Comparison of ENCODE assay signal across 13 cellular contexts in the genomic region with DNA sequence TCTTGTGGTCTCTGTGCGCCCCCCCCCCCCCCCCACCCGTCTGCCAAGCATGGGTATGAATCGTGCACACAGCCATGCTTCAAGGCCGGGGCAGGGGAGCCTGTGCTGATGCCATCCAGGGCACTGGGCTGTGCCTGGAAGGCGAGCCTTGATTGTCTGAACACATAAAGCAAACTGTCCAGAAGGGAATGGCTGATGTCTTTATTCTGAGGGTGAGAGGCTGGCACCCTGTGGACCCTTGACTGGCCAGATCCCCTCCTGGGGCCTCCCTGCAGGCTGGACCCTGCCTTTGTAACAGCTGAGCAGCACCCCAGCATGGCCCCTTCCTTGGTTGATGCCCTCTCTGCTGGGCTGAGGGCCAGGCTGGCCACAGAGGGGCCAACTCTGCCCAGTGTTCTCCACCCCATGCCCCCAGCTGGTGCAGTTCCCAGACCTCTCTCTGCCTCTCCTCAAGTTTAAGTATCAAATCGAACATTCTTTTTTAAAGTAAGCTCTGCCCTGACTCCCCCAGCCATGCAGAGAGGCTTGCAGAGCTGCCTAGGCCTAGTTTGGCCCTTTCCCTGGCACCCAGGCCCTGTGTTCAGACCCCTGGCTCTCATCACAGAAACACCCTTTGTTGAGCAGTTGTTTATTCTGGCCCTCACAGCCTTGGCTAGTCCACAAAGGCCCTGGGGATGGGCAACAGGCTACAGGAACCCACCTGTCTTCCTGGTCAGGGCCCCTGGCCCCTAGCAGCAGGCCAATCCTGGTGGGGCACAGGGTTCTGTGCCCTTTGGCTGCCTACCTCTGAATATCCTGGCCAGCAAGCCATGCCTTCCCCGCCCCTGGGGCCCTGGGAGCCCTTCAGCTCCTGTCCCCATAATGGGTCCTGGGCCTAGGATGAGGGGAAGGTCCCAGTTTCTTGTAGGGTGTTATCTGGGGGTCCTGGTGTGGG. TPM values are rescaled to one million over a fixed set of nuclear protein-coding genes. Genes with fewer than 3 reads are reported as not detected.
DNase-seq lines count a peak whose midpoint lies in the region; ATAC-seq and TF ChIP-seq lines count a peak whose summit lies in the region.
"Had no signal": no experiment of that assay in that cellular context is flagged by ENCODE, and none has a peak within 500 bp of the region (broad histone marks: within the 10 kb centered on the region; RNA-seq: fewer than 3 reads in every experiment).

No MANE protein-coding gene starts in this region.

- H3K9me2 ChIP-seq in SU-DHL-6 (replicated peaks; ENCODE audit: insufficient read depth, low read length): no peaks in the 10 kb centered on the region

- H3K79me2 ChIP-seq in SU-DHL-6 (ENCODE audit: insufficient read depth, low read length): peaks cover 12% of the 10 kb centered on the region; the same call in 1 of the 2 replicates
- H3K79me2 ChIP-seq: parathyroid adenoma had no signal

- H3K4me3 ChIP-seq in SU-DHL-6 (ENCODE audit: insufficient read depth, low read length, poor library complexity, severe bottlenecking) (no peak overlapping the region), gastrocnemius medialis (no peak overlapping the region)
- H3K4me3 ChIP-seq: ascending aorta, esophagus muscularis mucosa, transverse colon had no signal

- TF ChIP-seq CTCF in SU-DHL-6 (IDR thresholded peaks at IDR 0.05; ENCODE audit: insufficient read depth, low read length, poor library complexity, severe bottlenecking): no peak
- TF ChIP-seq CTCF in gastrocnemius medialis (IDR thresholded peaks at IDR 0.05 in 4 of 5, conservative IDR thresholded peaks at IDR 0.05 in 1 of 5): no peak

- H2AFZ ChIP-seq in SU-DHL-6 (ENCODE audit: low read depth, low read length, severe bottlenecking): no peak overlapping the region
- H2AFZ ChIP-seq: parathyroid adenoma had no signal

- no peak for ATAC-seq in effector memory CD8-positive, alpha-beta T cell (replicated peaks)
- no peak for ATAC-seq in gastrocnemius medialis

- H3K36me3 ChIP-seq in SU-DHL-6 (ENCODE audit: low read length): no peaks in the 10 kb centered on the region
- peaks cover 0 to 58% of the 10 kb centered on the region in 2 donors for H3K36me3 ChIP-seq in gastrocnemius medialis

- DNase-seq in activated CD4-positive, alpha-beta T cell treated with anti-CD3 and anti-CD28 coated beads, Interleukin-2, amount 10 ng/mL, durations not matched to agents 7 days and 5 days: no peak
- no peak for DNase-seq in activated CD4-positive, alpha-beta T cell treated with anti-CD3 and anti-CD28 coated beads, Interleukin-2, amount 50 U/mL, for 1 hour
- DNase-seq in effector memory CD8-positive, alpha-beta T cell: no peak
- DNase-seq in gastrocnemius medialis (no peak), 8988T (no peak), HuH-7 (ENCODE audit: low spot score) (no peak), KBM-7 (no peak)
- DNase-seq: stimulated activated CD4-positive, alpha-beta T cell treated with anti-CD3 and anti-CD28 coated beads, Interleukin-4, amount 100 ng/mL, for 4 hours; transverse colon had no signal

- H3K27ac ChIP-seq in SU-DHL-6 (ENCODE audit: low read depth, low read length) (peak overlapping the region; percentile 32; the same call in 1 of the 2 replicates), gastrocnemius medialis (peak overlapping the region; percentile 34 to 69 (median 50))
- H3K27ac ChIP-seq: ascending aorta, esophagus muscularis mucosa, parathyroid adenoma, transverse colon had no signal

- in situ Hi-C loops in gastrocnemius medialis (cut with MboI; ENCODE audit: low sequenced_read_pairs in 4 of 4) (no loop called here), KBM-7 (cut with MboI; ENCODE audit: low pct_unique_long_range_greater_than_20kb, low sequenced_read_pairs) (no loop called here)

- no peak overlapping the region for H3K4me3 Mint-ChIP-seq in activated CD4-positive, alpha-beta T cell treated with anti-CD3 and anti-CD28 coated beads, Interleukin-2, amount 10 ng/mL, durations not matched to agents 7 days and 5 days
- peak overlapping the region in 1 of 2 donors; percentile 47 for H3K4me3 Mint-ChIP-seq in effector memory CD8-positive, alpha-beta T cell

- H3K27ac Mint-ChIP-seq in activated CD4-positive, alpha-beta T cell treated with anti-CD3 and anti-CD28 coated beads, Interleukin-2, amount 10 ng/mL, durations not matched to agents 7 days and 5 days: peak overlapping the region; percentile 77
- H3K27ac Mint-ChIP-seq in effector memory CD8-positive, alpha-beta T cell: peak overlapping the region; percentile 38 to 82

- peaks cover 17 to 36% of the 10 kb centered on the region in 2 donors for H3K4me1 ChIP-seq in gastrocnemius medialis
- H3K4me1 ChIP-seq: parathyroid adenoma had no signal

- no peaks in the 10 kb centered on the region for H4K20me1 ChIP-seq in SU-DHL-6 (ENCODE audit: low read depth, low read length)

- no peak overlapping the region for H3K9ac ChIP-seq in SU-DHL-6 (ENCODE audit: low read length)
- H3K9ac ChIP-seq: parathyroid adenoma had no signal

- TF ChIP-seq POLR2A in gastrocnemius medialis (IDR thresholded peaks at IDR 0.05): no peak

- no peaks in the 10 kb centered on the region for H3K27me3 Mint-ChIP-seq in activated CD4-positive, alpha-beta T cell treated with anti-CD3 and anti-CD28 coated beads, Interleukin-2, amount 10 ng/mL, durations not matched to agents 7 days and 5 days
- no peaks in the 10 kb centered on the region for H3K27me3 Mint-ChIP-seq in effector memory CD8-positive, alpha-beta T cell

- CTCF ChIA-PET in activated CD4-positive, alpha-beta T cell treated with anti-CD3 and anti-CD28 coated beads, Interleukin-2, amount 10 ng/mL, durations not matched to agents 7 days and 5 days (lab: Charles Lee): interaction anchor here (0.7 to 1.7 kb wide), 5 partner anchors 9 to 99 kb away, joined by 3 to 4 read pairs (median 3); no protein-coding TSS in a partner anchor

- H3K4me1 Mint-ChIP-seq in activated CD4-positive, alpha-beta T cell treated with anti-CD3 and anti-CD28 coated beads, Interleukin-2, amount 10 ng/mL, durations not matched to agents 7 days and 5 days: peaks cover 29% of the 10 kb centered on the region
- peaks cover 19 to 32% of the 10 kb centered on the region in 2 donors for H3K4me1 Mint-ChIP-seq in effector memory CD8-positive, alpha-beta T cell (ENCODE audit: low read depth in 2 of 2)

- H3F3A ChIP-seq in SU-DHL-6 (ENCODE audit: insufficient read depth): peaks cover 15% of the 10 kb centered on the region

- POLR2A ChIA-PET in activated CD4-positive, alpha-beta T cell treated with anti-CD3 and anti-CD28 coated beads, Interleukin-2, amount 10 ng/mL, durations not matched to agents 7 days and 5 days (lab: Charles Lee): interaction anchor here (0.7 kb wide), 1 partner anchor 11 kb away, joined by 3 read pairs; no protein-coding TSS in a partner anchor

- no peaks in the 10 kb centered on the region for H3K9me3 Mint-ChIP-seq in activated CD4-positive, alpha-beta T cell treated with anti-CD3 and anti-CD28 coated beads, Interleukin-2, amount 10 ng/mL, durations not matched to agents 7 days and 5 days
- H3K9me3 Mint-ChIP-seq in effector memory CD8-positive, alpha-beta T cell: no peaks in the 10 kb centered on the region

- no peak overlapping the region for H3K4me2 ChIP-seq in SU-DHL-6 (ENCODE audit: low read depth, low read length, poor library complexity, severe bottlenecking)

- peaks cover 31% of the 10 kb centered on the region for H3K36me3 Mint-ChIP-seq in activated CD4-positive, alpha-beta T cell treated with anti-CD3 and anti-CD28 coated beads, Interleukin-2, amount 10 ng/mL, durations not matched to agents 7 days and 5 days (ENCODE audit: low read depth)
- H3K36me3 Mint-ChIP-seq in effector memory CD8-positive, alpha-beta T cell (ENCODE audit: insufficient read depth): peaks cover 74% of the 10 kb centered on the region

- intact Hi-C loops in gastrocnemius medialis (cut with DNase I; ENCODE audit: low total_unique reads): no loop called here

- H3K9me3 ChIP-seq in SU-DHL-6 (ENCODE audit: insufficient read depth, low read length) (no peaks in the 10 kb centered on the region), gastrocnemius medialis (no peaks in the 10 kb centered on the region)
- H3K9me3 ChIP-seq: ascending aorta, esophagus muscularis mucosa, transverse colon had no signal

- H3K27me3 ChIP-seq in SU-DHL-6 (ENCODE audit: low read length): no peaks in the 10 kb centered on the region
- H3K27me3 ChIP-seq in gastrocnemius medialis: no peaks in the 10 kb centered on the region
- H3K27me3 ChIP-seq: ascending aorta, esophagus muscularis mucosa, transverse colon had no signal

RNA-seq across cellular contexts. Expression of a gene that starts 3.9 kb away (rescaled TPM):
- total RNA-seq in activated CD4-positive, alpha-beta T cell treated with anti-CD3 and anti-CD28 coated beads, Interleukin-2, amount 10 ng/mL, durations not matched to agents 7 days and 5 days: 100 to 1,000 TPM; 229 to 234 TPM
- 100 to 1,000 TPM in 2 of 4 donors, 10 to 100 TPM in 2; 79.4 to 147 (median 120) TPM for total RNA-seq in gastrocnemius medialis

RNA-seq across cellular contexts. Expression of a gene that starts 5.1 kb away (rescaled TPM):
- total RNA-seq in activated CD4-positive, alpha-beta T cell treated with anti-CD3 and anti-CD28 coated beads, Interleukin-2, amount 10 ng/mL, durations not matched to agents 7 days and 5 days: 10 to 100 TPM; 85.5 to 91.4 TPM
- 10 to 100 TPM; 16.9 to 38.0 (median 28.2) TPM for total RNA-seq in gastrocnemius medialis

RNA-seq across cellular contexts. Expression of a gene that starts 19.6 kb away (rescaled TPM):
- 10 to 100 TPM; 57.9 to 58.9 TPM for total RNA-seq in activated CD4-positive, alpha-beta T cell treated with anti-CD3 and anti-CD28 coated beads, Interleukin-2, amount 10 ng/mL, durations not matched to agents 7 days and 5 days
- 10 to 100 TPM in 3 of 4 donors, 1 to 10 TPM in 1; 7.3 to 15.8 (median 12.8) TPM for total RNA-seq in gastrocnemius medialis

RNA-seq across cellular contexts. Expression of a gene that starts 31.9 kb away (rescaled TPM):
- 10 to 100 TPM; 51.2 to 54.5 TPM for total RNA-seq in activated CD4-positive, alpha-beta T cell treated with anti-CD3 and anti-CD28 coated beads, Interleukin-2, amount 10 ng/mL, durations not matched to agents 7 days and 5 days
- total RNA-seq in gastrocnemius medialis: 10 to 100 TPM in 2 of 4 donors, 1 to 10 TPM in 2; 5.2 to 16.5 (median 11.2) TPM

RNA-seq across cellular contexts. Expression of a gene that starts 38.9 kb away (rescaled TPM):
- total RNA-seq in activated CD4-positive, alpha-beta T cell treated with anti-CD3 and anti-CD28 coated beads, Interleukin-2, amount 10 ng/mL, durations not matched to agents 7 days and 5 days: under 1 TPM; 0.12 to 0.23 TPM
- total RNA-seq in gastrocnemius medialis: 1 to 10 TPM in 1 of 4 donors, under 1 TPM in 1, not detected in 2; 0.82 to 3.5 TPM
- total RNA-seq: ascending aorta had no signal
